In genomic region chr20:62063601-62063980, GRCh38 we compare ENCODE assay signal across 8 cellular contexts. TPM values are rescaled to one million over a fixed set of nuclear protein-coding genes. Genes with fewer than 3 reads are reported as not detected.
A peak's percentile ranks its signal among the peaks of the same experiment; 100 is the strongest.
DNase-seq lines count a peak whose midpoint lies in the region; ATAC-seq and TF ChIP-seq lines count a peak whose summit lies in the region.

No MANE protein-coding gene starts in this region.

- H3K36me3 ChIP-seq in smooth muscle cell (ENCODE audit: low read depth): no peaks in the 10 kb centered on the region

- POLR2A ChIA-PET in activated B cell treated with CpG ODN at 0.5 μM for 24 hours (lab: Charles Lee): no interaction called here

- no peak overlapping the region for H3K27ac Mint-ChIP-seq in activated B cell treated with CpG ODN at 0.5 μM for 24 hours

- H3K4me1 ChIP-seq in right cardiac atrium (ENCODE audit: control insufficient read depth, insufficient read depth, low read length): peaks cover 6% of the 10 kb centered on the region
- H3K4me1 ChIP-seq in smooth muscle cell (ENCODE audit: low read depth): peaks cover 13% of the 10 kb centered on the region

- peaks cover 5% of the 10 kb centered on the region for H3F3A ChIP-seq in smooth muscle cell (ENCODE audit: low read depth)

- H3K4me3 ChIP-seq in right cardiac atrium (ENCODE audit: low read length) (no peak overlapping the region), smooth muscle cell (peak overlapping the region; percentile 55)

- H3K36me3 Mint-ChIP-seq in activated B cell treated with CpG ODN at 0.5 μM for 24 hours (ENCODE audit: low read depth): peaks cover 12% of the 10 kb centered on the region

- H3K27ac ChIP-seq in right cardiac atrium (ENCODE audit: low read length) (no peak overlapping the region), smooth muscle cell (ENCODE audit: low read depth) (no peak overlapping the region)

- peak overlapping the region; percentile 89 for H3K4me2 ChIP-seq in smooth muscle cell

- H3K9me3 ChIP-seq in right cardiac atrium (ENCODE audit: control insufficient read depth, low read length): no peaks in the 10 kb centered on the region
- no peaks in the 10 kb centered on the region for H3K9me3 ChIP-seq in smooth muscle cell (replicated peaks; ENCODE audit: low read depth)

- CTCF ChIA-PET in activated B cell treated with CpG ODN at 0.5 μM for 24 hours (lab: Charles Lee): no interaction called here

- WGBS in right cardiac atrium: 47% methylated on average over 23 of the region's 23 CpGs
- WGBS in smooth muscle cell (ENCODE audit: low lambda C conversion rate): 49% methylated on average over 23 of the region's 23 CpGs

- intact Hi-C loops in activated B cell treated with CpG ODN at 0.5 μM for 24 hours (cut with micrococcal nuclease) (no loop called here), right cardiac atrium (cut with DNase I) (loop anchor here in 2 of 4 donors (5.0 to 10.0 kb wide), 2 partner anchors 61 to 69 kb away; partner anchors contain the start of gene LSM14B (in 1 of the 2))

- DNase-seq in NCI-H345 (lab: John Stamatoyannopoulos, UW) (peak; percentile 21), NCI-H345 treated with DMSO at 0.1 percent for 48 hours (lab: John Stamatoyannopoulos, UW; ENCODE audit: unreplicated experiment) (no peak), activated B cell treated with CpG ODN at 0.5 μM for 24 hours (no peak), right cardiac atrium (peak in 1 of 3 donors; percentile 61), smooth muscle cell (lab: John Stamatoyannopoulos, UW; ENCODE audit: unreplicated experiment) (no peak), medulla oblongata (ENCODE audit: extremely low spot score) (no peak)

- H3K27me3 Mint-ChIP-seq in activated B cell treated with CpG ODN at 0.5 μM for 24 hours: no peaks in the 10 kb centered on the region

- H3K79me2 ChIP-seq in smooth muscle cell (ENCODE audit: low read depth): peaks cover 50% of the 10 kb centered on the region

- H3K27me3 ChIP-seq in right cardiac atrium (ENCODE audit: control insufficient read depth, insufficient read depth): no peaks in the 10 kb centered on the region
- H3K27me3 ChIP-seq in smooth muscle cell (ENCODE audit: low read depth): no peaks in the 10 kb centered on the region

- peak overlapping the region; percentile 79 for H3K4me3 Mint-ChIP-seq in activated B cell treated with CpG ODN at 0.5 μM for 24 hours

- no peak for ATAC-seq in activated B cell treated with CpG ODN at 0.5 μM for 24 hours (ENCODE audit: low read depth)
- ATAC-seq in right cardiac atrium: peak; percentile 4 to 12
- no peak for ATAC-seq in GM19023 (IDR thresholded peaks at IDR 0.05; ENCODE audit: unreplicated experiment)
- no peak for ATAC-seq in GM21526 (IDR thresholded peaks at IDR 0.05; ENCODE audit: low FRiP score, unreplicated experiment)

- H3K9me3 Mint-ChIP-seq in activated B cell treated with CpG ODN at 0.5 μM for 24 hours: no peaks in the 10 kb centered on the region

- peaks cover 58% of the 10 kb centered on the region for H3K4me1 Mint-ChIP-seq in activated B cell treated with CpG ODN at 0.5 μM for 24 hours

- no peak overlapping the region for H2AFZ ChIP-seq in smooth muscle cell (ENCODE audit: low read depth)

- no peak overlapping the region for H3K9ac ChIP-seq in smooth muscle cell (ENCODE audit: low read depth)

- TF ChIP-seq CTCF in activated B cell treated with CpG ODN at 0.5 μM for 24 hours (IDR thresholded peaks at IDR 0.05): no peak
- no peak for TF ChIP-seq CTCF in smooth muscle cell (IDR thresholded peaks at IDR 0.05; ENCODE audit: borderline replicate concordance, insufficient read depth, poor library complexity, severe bottlenecking)

- peaks cover 57% of the 10 kb centered on the region for H4K20me1 ChIP-seq in smooth muscle cell (ENCODE audit: low read depth)

RNA-seq across cellular contexts. Expression of gene TAF4, which starts 2.1 kb away (rescaled TPM):
- total RNA-seq in activated B cell treated with CpG ODN at 0.5 μM for 24 hours: 24.9 and 26.9 TPM in 2 replicates
- 10 to 100 TPM in 1 of 4 donors, 1 to 10 TPM in 3; 7.0 to 13.6 (median 8.6) TPM for total RNA-seq in right cardiac atrium
- 3.8 TPM for polyA plus RNA-seq in right cardiac atrium
- total RNA-seq in smooth muscle cell: 7.4 and 8.5 TPM in 2 replicates
- polyA plus RNA-seq in smooth muscle cell: 0.67 and 0.96 TPM in 2 replicates

RNA-seq across cellular contexts. Expression of gene LSM14B, which starts 58.7 kb away (rescaled TPM):
- 35.4 and 36.4 TPM in 2 replicates for total RNA-seq in activated B cell treated with CpG ODN at 0.5 μM for 24 hours
- 10 to 100 TPM; 32.9 to 45.7 (median 40.9) TPM for total RNA-seq in right cardiac atrium
- polyA plus RNA-seq in right cardiac atrium: 27.6 TPM
- total RNA-seq in smooth muscle cell: 21.5 and 22.7 TPM in 2 replicates
- polyA plus RNA-seq in smooth muscle cell: 4.9 and 5.6 TPM in 2 replicates

Comparison
In these comparisons a context has a peak if more than half of its experiments do, and no peak if none do; other contexts are left out.
1. ATAC-seq: peak in right cardiac atrium (2 of 2); none in activated B cell treated with CpG ODN at 0.5 μM for 24 hours (single experiment), GM19023 (single experiment) and GM21526 (single experiment).